In genomic region chr2:102336502-102336945, GRCh38 we compare ENCODE assay signal across 16 cellular contexts. TPM values are rescaled to one million over a fixed set of nuclear protein-coding genes. Genes with fewer than 3 reads are reported as not detected.
DNase-seq lines count a peak whose midpoint lies in the region; ATAC-seq and TF ChIP-seq lines count a peak whose summit lies in the region.
"Had no signal": no experiment of that assay in that cellular context is flagged by ENCODE, and none has a peak within 500 bp of the region (broad histone marks: within the 10 kb centered on the region; RNA-seq: fewer than 3 reads in every experiment).

No MANE protein-coding gene starts in this region.

- no peaks in the 10 kb centered on the region for H4K20me1 ChIP-seq in BLaER1 treated with 17β-estradiol and CSF1 and Interleukin-3, amounts not matched to agents 10 nM and 100 nM

- no peaks in the 10 kb centered on the region for H3K36me3 Mint-ChIP-seq in activated T-helper 17 cell treated with anti-CD3 and anti-CD28 coated beads, Interleukin-2, amount 50 U/mL, for 72 hours (ENCODE audit: low read depth)
- no peaks in the 10 kb centered on the region for H3K36me3 Mint-ChIP-seq in chondrocyte (ENCODE audit: low read depth)

- peak overlapping the region; percentile 3 to 48 (median 33); a peak in 12 of 22 replicates for H3K4me2 ChIP-seq in BLaER1 treated with 17β-estradiol and CSF1 and Interleukin-3, amounts not matched to agents 10 nM and 100 nM

- peaks cover 7 to 19% (median 14%) of the 10 kb centered on the region in 10 experiments; a peak in 18 of 20 replicates for H3K4me1 ChIP-seq in BLaER1 treated with 17β-estradiol and CSF1 and Interleukin-3, amounts not matched to agents 10 nM and 100 nM

- no peak overlapping the region for H3K27ac Mint-ChIP-seq in activated T-helper 17 cell treated with anti-CD3 and anti-CD28 coated beads, Interleukin-2, amount 50 U/mL, for 72 hours
- no peak overlapping the region for H3K27ac Mint-ChIP-seq in chondrocyte (ENCODE audit: unreplicated experiment)

- DNase-seq in fibroblast of villous mesenchyme (ENCODE audit: low read depth) (peak; percentile 29), renal cortical epithelial cell (ENCODE audit: low read depth) (peak; percentile 75), Kasumi-1 (lab: John Stamatoyannopoulos, UW) (no peak), mucosa of gallbladder (ENCODE audit: low spot score) (no peak), chondrocyte (ENCODE audit: low spot score) (no peak), T-helper 9 cell (no peak)
- DNase-seq: activated naive CD4-positive, alpha-beta T cell treated with Interleukin-2 at 50 U/mL for 16 hours; esophagus squamous epithelium; KG1; midbrain; NCI-H1694; nucleus accumbens; SHP77 treated with DMSO at 0.1 percent for 48 hours had no signal

- no peak overlapping the region for H3K27ac ChIP-seq in BLaER1 treated with 17β-estradiol and CSF1 and Interleukin-3, amounts not matched to agents 10 nM and 100 nM

- peak; percentile 69 for ATAC-seq in activated T-helper 17 cell treated with anti-CD3 and anti-CD28 coated beads, Interleukin-2, amount 50 U/mL, for 72 hours (replicated peaks)

- no peak for TF ChIP-seq CTCF in fibroblast of villous mesenchyme (IDR thresholded peaks at IDR 0.05; ENCODE audit: insufficient read depth, low read depth, low read length)
- TF ChIP-seq CTCF in chondrocyte (IDR thresholded peaks at IDR 0.05), result no peak

- no peaks in the 10 kb centered on the region for H3K4me1 Mint-ChIP-seq in activated T-helper 17 cell treated with anti-CD3 and anti-CD28 coated beads, Interleukin-2, amount 50 U/mL, for 72 hours
- H3K4me1 Mint-ChIP-seq in chondrocyte (ENCODE audit: low read depth), result no peaks in the 10 kb centered on the region
- H3K4me1 Mint-ChIP-seq: central memory CD8-positive, alpha-beta T cell had no signal

- H3K9ac ChIP-seq in BLaER1 treated with 17β-estradiol and CSF1 and Interleukin-3, amounts not matched to agents 10 nM and 100 nM, result no peak overlapping the region

- peaks cover 0 to under 1% (median 0%) of the 10 kb centered on the region in 11 experiments; a peak in 1 of 22 replicates for H3K9me3 ChIP-seq in BLaER1 treated with 17β-estradiol and CSF1 and Interleukin-3, amounts not matched to agents 10 nM and 100 nM (replicated peaks in 1 of 11)
- H3K9me3 ChIP-seq: esophagus squamous epithelium had no signal

- no peaks in the 10 kb centered on the region for H3K36me3 ChIP-seq in BLaER1 treated with 17β-estradiol and CSF1 and Interleukin-3, amounts not matched to agents 10 nM and 100 nM
- H3K36me3 ChIP-seq: esophagus squamous epithelium had no signal

- H3K4me3 ChIP-seq in BLaER1 treated with 17β-estradiol and CSF1 and Interleukin-3, amounts not matched to agents 10 nM and 100 nM, result no peak overlapping the region
- no peak overlapping the region for H3K4me3 ChIP-seq in fibroblast of villous mesenchyme (ENCODE audit: low read depth, low read length)

- no peaks in the 10 kb centered on the region for H3K27me3 Mint-ChIP-seq in activated T-helper 17 cell treated with anti-CD3 and anti-CD28 coated beads, Interleukin-2, amount 50 U/mL, for 72 hours
- H3K27me3 Mint-ChIP-seq in chondrocyte (ENCODE audit: low read depth), result peaks cover 30% of the 10 kb centered on the region

- H3K4me3 Mint-ChIP-seq in activated T-helper 17 cell treated with anti-CD3 and anti-CD28 coated beads, Interleukin-2, amount 50 U/mL, for 72 hours, result no peak overlapping the region
- no peak overlapping the region for H3K4me3 Mint-ChIP-seq in chondrocyte (ENCODE audit: unreplicated experiment)
- H3K4me3 Mint-ChIP-seq: central memory CD8-positive, alpha-beta T cell had no signal

- H3K9me3 Mint-ChIP-seq in activated T-helper 17 cell treated with anti-CD3 and anti-CD28 coated beads, Interleukin-2, amount 50 U/mL, for 72 hours, result no peaks in the 10 kb centered on the region
- H3K9me3 Mint-ChIP-seq in chondrocyte (ENCODE audit: low read depth), result no peaks in the 10 kb centered on the region
- H3K9me3 Mint-ChIP-seq: central memory CD8-positive, alpha-beta T cell had no signal

- no peaks in the 10 kb centered on the region for H3K27me3 ChIP-seq in BLaER1 treated with 17β-estradiol and CSF1 and Interleukin-3, amounts not matched to agents 10 nM and 100 nM
- H3K27me3 ChIP-seq: esophagus squamous epithelium had no signal

RNA-seq across cellular contexts. Expression of gene IL18R1, which starts 19.1 kb away (rescaled TPM):
- 10 to 100 TPM; 20.5 to 27.7 TPM for total RNA-seq in activated T-helper 17 cell treated with anti-CD3 and anti-CD28 coated beads, Interleukin-2, amount 50 U/mL, for 72 hours
- total RNA-seq in fibroblast of villous mesenchyme (0.43 and 0.64 TPM in 2 replicates), renal cortical epithelial cell (3.4 and 4.0 TPM in 2 replicates), mucosa of gallbladder (6.2 TPM), chondrocyte (0.37 to 1.1 TPM (median 0.49 TPM) in 3 replicates)

RNA-seq across cellular contexts. Expression of gene IL1RL1, which starts 25.2 kb away (rescaled TPM):
- under 1 TPM; 0.24 to 0.79 TPM for total RNA-seq in activated T-helper 17 cell treated with anti-CD3 and anti-CD28 coated beads, Interleukin-2, amount 50 U/mL, for 72 hours
- total RNA-seq in fibroblast of villous mesenchyme, result 0.32 and 1.3 TPM in 2 replicates
- total RNA-seq in renal cortical epithelial cell, result 0.05 and 4.3 TPM in 2 replicates
- 8.7 TPM for total RNA-seq in mucosa of gallbladder
- total RNA-seq in chondrocyte, result not detected in 3 replicates

Comparison
In these comparisons a context has a peak if more than half of its experiments do, and no peak if none do; other contexts are left out.
1. DNase-seq: peak in fibroblast of villous mesenchyme (single experiment) and renal cortical epithelial cell (single experiment); none in Kasumi-1 (0 of 2), mucosa of gallbladder (single experiment), chondrocyte (single experiment) and T-helper 9 cell (single experiment).